Comparison of ENCODE assay signal across 3 cellular contexts in the genomic region with DNA sequence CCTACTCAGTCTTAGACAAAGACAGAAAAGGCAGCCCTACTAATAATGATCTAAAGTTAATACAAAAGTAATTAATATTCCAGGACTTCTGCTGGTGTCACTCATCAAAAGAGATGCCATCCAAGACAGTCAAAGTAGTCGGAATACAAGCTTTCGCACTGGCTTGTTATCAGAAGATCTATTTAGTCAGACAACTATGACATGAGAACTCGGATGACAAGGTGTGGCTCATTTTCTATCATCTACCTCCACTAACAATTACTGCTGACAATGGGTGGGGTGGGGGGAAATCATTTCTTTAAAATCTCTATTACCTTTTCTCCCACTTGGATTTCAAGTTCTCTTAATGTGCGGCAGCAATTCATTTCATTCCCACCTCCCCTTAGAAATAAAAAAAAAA.
"Had no signal": no experiment of that assay in that cellular context is flagged by ENCODE, and none has a peak within 500 bp of the region (broad histone marks: within the 10 kb centered on the region; RNA-seq: fewer than 3 reads in every experiment).

No MANE protein-coding gene starts in this region.

- ATAC-seq: GM12878 had no signal

- DNase-seq: GDM1, GF-D8 had no signal

- H3K4me3 ChIP-seq: GM12878 had no signal
